18 cellular contexts compared by ENCODE assay signal in genomic region chr10:129568562-129569344, GRCh38.
DNase-seq lines count a peak whose midpoint lies in the region; ATAC-seq and TF ChIP-seq lines count a peak whose summit lies in the region.
"Had no signal": no experiment of that assay in that cellular context is flagged by ENCODE, and none has a peak within 500 bp of the region (broad histone marks: within the 10 kb centered on the region; RNA-seq: fewer than 3 reads in every experiment).

No MANE protein-coding gene starts in this region.

- 42% methylated on average over 16 of the region's 16 CpGs for WGBS in hepatocyte (ENCODE audit: low lambda C conversion rate, missing lambda C conversion rate)

- no peak for TF ChIP-seq CTCF in Peyer's patch (IDR thresholded peaks at IDR 0.05)
- TF ChIP-seq CTCF in hepatocyte (IDR thresholded peaks at IDR 0.05; ENCODE audit: poor library complexity): no peak
- no peak for TF ChIP-seq CTCF in upper lobe of right lung (IDR thresholded peaks at IDR 0.05)

- intact Hi-C loops in Right ventricle myocardium inferior (cut with DNase I): no loop called here
- intact Hi-C loops in cardiac septum (cut with DNase I): no loop called here
- intact Hi-C loops in upper lobe of right lung (cut with DNase I): no loop called here

- no peak overlapping the region for H3K4me3 ChIP-seq in Peyer's patch
- H3K4me3 ChIP-seq in hepatocyte: no peak overlapping the region
- no peak overlapping the region for H3K4me3 ChIP-seq in upper lobe of right lung
- H3K4me3 ChIP-seq: esophagus squamous epithelium, gastroesophageal sphincter, uterus had no signal

- H2AFZ ChIP-seq in hepatocyte: no peak overlapping the region

- H3K4me1 ChIP-seq in Peyer's patch (no peaks in the 10 kb centered on the region), hepatocyte (ENCODE audit: insufficient read depth) (no peaks in the 10 kb centered on the region), upper lobe of right lung (no peaks in the 10 kb centered on the region)
- H3K4me1 ChIP-seq: esophagus squamous epithelium, gastroesophageal sphincter, uterus had no signal

- TF ChIP-seq POLR2A in Peyer's patch (IDR thresholded peaks at IDR 0.05): no peak

- no peaks in the 10 kb centered on the region for H3K9me3 ChIP-seq in Peyer's patch
- H3K9me3 ChIP-seq in hepatocyte (ENCODE audit: low read depth): no peaks in the 10 kb centered on the region
- H3K9me3 ChIP-seq in upper lobe of right lung: no peaks in the 10 kb centered on the region
- H3K9me3 ChIP-seq: esophagus squamous epithelium, gastroesophageal sphincter, uterus had no signal

- H3K9me2 ChIP-seq in hepatocyte (replicated peaks; ENCODE audit: insufficient read depth): no peaks in the 10 kb centered on the region

- ATAC-seq in Right ventricle myocardium inferior: peak; percentile 42
- ATAC-seq in upper lobe of right lung: peak; percentile 26
- ATAC-seq: gastroesophageal sphincter, left colon had no signal

- H3K27ac ChIP-seq in Peyer's patch (no peak overlapping the region), hepatocyte (no peak overlapping the region), upper lobe of right lung (no peak overlapping the region)
- H3K27ac ChIP-seq: esophagus squamous epithelium, gastroesophageal sphincter, uterus had no signal

- H4K20me1 ChIP-seq in hepatocyte (ENCODE audit: insufficient read depth, poor library complexity, severe bottlenecking): peaks cover 4% of the 10 kb centered on the region

- no peak overlapping the region for H3K4me2 ChIP-seq in hepatocyte

- H3K27me3 ChIP-seq in Peyer's patch: no peaks in the 10 kb centered on the region
- H3K27me3 ChIP-seq in hepatocyte: no peaks in the 10 kb centered on the region
- no peaks in the 10 kb centered on the region for H3K27me3 ChIP-seq in upper lobe of right lung
- H3K27me3 ChIP-seq: esophagus squamous epithelium, gastroesophageal sphincter, uterus had no signal

- DNase-seq in Right ventricle myocardium inferior (ENCODE audit: missing footprints) (no peak), cardiac septum (ENCODE audit: low spot score) (no peak), Peyer's patch (peak in 2 of 3 donors; percentile 53 to 64), hepatocyte (ENCODE audit: low spot score) (peak; percentile 38), upper lobe of right lung (no peak), ureter (ENCODE audit: low spot score) (no peak), NCI-H1417 treated with DMSO at 0.1 percent for 48 hours (lab: John Stamatoyannopoulos, UW) (no peak)
- no peak for DNase-seq in activated T-cell treated with anti-CD3 and anti-CD28 coated beads, Interleukin-2, amount 50 U/mL, for 1 hour
- DNase-seq: activated CD4-positive, CD25-positive, alpha-beta regulatory T cell; effector CD4-positive, alpha-beta T cell; esophagus squamous epithelium; IMR-90; left colon; NCI-H774; stimulated activated CD4-positive, alpha-beta T cell treated with anti-CD3 and anti-CD28 coated beads, Interleukin-12 subunit alpha, Interleukin-12 subunit beta, amount 100 ng/mL, for 4 hours; stimulated activated CD8-positive, alpha-beta memory T cell treated with anti-CD3 and anti-CD28 coated beads, Interleukin-4, amount 100 ng/mL, for 48 hours; uterus had no signal

- H3K79me2 ChIP-seq in hepatocyte: no peaks in the 10 kb centered on the region

- H3K36me3 ChIP-seq in Peyer's patch (no peaks in the 10 kb centered on the region), hepatocyte (replicated peaks; ENCODE audit: insufficient read depth, low read depth) (no peaks in the 10 kb centered on the region), upper lobe of right lung (no peaks in the 10 kb centered on the region)
- H3K36me3 ChIP-seq: uterus had no signal

Comparison
In these comparisons a context has a peak if more than half of its experiments do, and no peak if none do; other contexts are left out.
1. DNase-seq: peak in Peyer's patch (2 of 3) and hepatocyte (single experiment); none in Right ventricle myocardium inferior (single experiment), cardiac septum (single experiment), upper lobe of right lung (single experiment), ureter (single experiment), activated T-cell treated with anti-CD3 and anti-CD28 coated beads, Interleukin-2, amount 50 U/mL, for 1 hour (single experiment) and NCI-H1417 treated with DMSO at 0.1 percent for 48 hours (single experiment).